In the genomic region with DNA sequence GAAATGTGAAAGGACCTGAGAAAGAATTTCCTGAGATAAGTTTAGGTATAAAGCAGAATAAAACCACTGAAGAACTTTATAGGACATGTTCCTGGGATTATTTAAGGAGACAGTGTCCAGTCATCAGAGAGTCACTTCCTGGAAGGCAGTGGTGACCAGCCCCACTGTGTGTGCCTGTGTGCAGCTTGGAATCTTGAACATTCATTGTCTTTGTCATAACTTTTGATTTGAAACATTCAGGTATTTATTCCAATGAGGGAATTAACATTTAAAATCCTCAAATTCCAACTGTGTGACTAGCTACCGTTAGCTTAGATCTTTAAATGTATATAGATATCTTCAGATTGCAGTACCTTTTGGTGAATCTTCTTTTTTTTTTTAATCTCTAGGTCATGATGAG, we compare ENCODE assay signal across 13 cellular contexts.
DNase-seq lines count a peak whose midpoint lies in the region; ATAC-seq lines count a peak whose summit lies in the region.
"Had no signal": no experiment of that assay in that cellular context is flagged by ENCODE, and none has a peak within 500 bp of the region (broad histone marks: within the 10 kb centered on the region; RNA-seq: fewer than 3 reads in every experiment).

No MANE protein-coding gene starts in this region.

- DNase-seq in 8988T: peak; percentile 23
- peak; percentile 91 for DNase-seq in GM23248
- DNase-seq in SW 1271 (lab: John Stamatoyannopoulos, UW): peak; percentile 50 to 80
- DNase-seq in fibroblast of peridontal ligament (ENCODE audit: extremely low read depth): peak; percentile 27
- no peak for DNase-seq in DMS153 treated with DMSO at 0.1 percent for 48 hours (lab: John Stamatoyannopoulos, UW; ENCODE audit: unreplicated experiment)
- DNase-seq in stimulated activated CD4-positive, alpha-beta T cell treated with anti-CD3 and anti-CD28 coated beads, Interleukin-4, amount 100 ng/mL, for 4 hours: no peak
- DNase-seq in stimulated activated effector memory CD8-positive, alpha-beta T cell treated with anti-CD3 and anti-CD28 coated beads, Interleukin-12 subunit alpha, Interleukin-12 subunit beta, amount 100 ng/mL, for 72 hours (ENCODE audit: low spot score in 2 of 2): no peak
- no peak for DNase-seq in natural killer cell treated with Interleukin-12 subunit alpha and Interleukin-12 subunit beta and Interleukin-15 and Interleukin-18, amount 100 ng/mL, for 72 hours (ENCODE audit: low spot score)
- DNase-seq: KBM-7, NCI-H2081 treated with DMSO at 0.1 percent for 48 hours had no signal

- no peaks in the 10 kb centered on the region for H3K9me2 ChIP-seq in GM23248 (ENCODE audit: insufficient read depth)

- H3F3A ChIP-seq in GM23248 (ENCODE audit: insufficient read depth): peaks cover 59% of the 10 kb centered on the region

- H3K4me1 Mint-ChIP-seq in stimulated activated effector memory CD8-positive, alpha-beta T cell treated with anti-CD3 and anti-CD28 coated beads, Interleukin-12 subunit alpha, Interleukin-12 subunit beta, amount 100 ng/mL, for 72 hours: peaks cover 29% of the 10 kb centered on the region
- H3K4me1 Mint-ChIP-seq in natural killer cell treated with Interleukin-12 subunit alpha and Interleukin-12 subunit beta and Interleukin-15 and Interleukin-18, amount 100 ng/mL, for 72 hours (ENCODE audit: low read depth in 2 of 2): peaks cover 10 to 20% of the 10 kb centered on the region in 2 donors
- H3K4me1 Mint-ChIP-seq: B cell; stimulated activated memory B cell treated with anti-CD40 and anti-IgM and Interleukin-4, amounts not matched to agents 10 μg/mL and 1 μg/mL and 100 μg/mL, for 72 hours had no signal

- peaks cover 36% of the 10 kb centered on the region for H3K4me1 ChIP-seq in GM23248 (ENCODE audit: insufficient read depth)

- peak overlapping the region; percentile 76 for H3K27ac ChIP-seq in GM23248

- no peak for ATAC-seq in stimulated activated effector memory CD8-positive, alpha-beta T cell treated with anti-CD3 and anti-CD28 coated beads, Interleukin-12 subunit alpha, Interleukin-12 subunit beta, amount 100 ng/mL, for 72 hours
- ATAC-seq in natural killer cell treated with Interleukin-12 subunit alpha and Interleukin-12 subunit beta and Interleukin-15 and Interleukin-18, amount 100 ng/mL, for 72 hours: no peak
- ATAC-seq: stimulated activated memory B cell treated with anti-CD40 and anti-IgM and Interleukin-4, amounts not matched to agents 10 μg/mL and 1 μg/mL and 100 μg/mL, for 72 hours had no signal

- H3K27me3 Mint-ChIP-seq in natural killer cell treated with Interleukin-12 subunit alpha and Interleukin-12 subunit beta and Interleukin-15 and Interleukin-18, amount 100 ng/mL, for 72 hours: no peaks in the 10 kb centered on the region
- H3K27me3 Mint-ChIP-seq: B cell; stimulated activated memory B cell treated with anti-CD40 and anti-IgM and Interleukin-4, amounts not matched to agents 10 μg/mL and 1 μg/mL and 100 μg/mL, for 72 hours had no signal

- no peaks in the 10 kb centered on the region for H3K27me3 ChIP-seq in GM23248 (replicated peaks; ENCODE audit: insufficient read depth)

- 0% methylated on average over 1 of the region's 1 CpG for WGBS in GM23248 (ENCODE audit: low coverage in 1 of 2, low lambda C conversion rate in 2 of 2, missing lambda C conversion rate in 2 of 2), 2 experiments

- peak overlapping the region; percentile 74 for H3K4me2 ChIP-seq in GM23248 (ENCODE audit: unreplicated experiment)

- H3K79me2 ChIP-seq in GM23248 (ENCODE audit: insufficient read depth): peaks cover 68% of the 10 kb centered on the region

- in situ Hi-C loops in GM23248 (cut with MboI): no loop called here

- no peaks in the 10 kb centered on the region for H3K9me3 Mint-ChIP-seq in stimulated activated effector memory CD8-positive, alpha-beta T cell treated with anti-CD3 and anti-CD28 coated beads, Interleukin-12 subunit alpha, Interleukin-12 subunit beta, amount 100 ng/mL, for 72 hours
- H3K9me3 Mint-ChIP-seq in natural killer cell treated with Interleukin-12 subunit alpha and Interleukin-12 subunit beta and Interleukin-15 and Interleukin-18, amount 100 ng/mL, for 72 hours: no peaks in the 10 kb centered on the region
- H3K9me3 Mint-ChIP-seq: stimulated activated memory B cell treated with anti-CD40 and anti-IgM and Interleukin-4, amounts not matched to agents 10 μg/mL and 1 μg/mL and 100 μg/mL, for 72 hours had no signal

- H3K9me3 ChIP-seq in GM23248 (ENCODE audit: low read depth): no peaks in the 10 kb centered on the region

- H3K4me3 Mint-ChIP-seq in stimulated activated effector memory CD8-positive, alpha-beta T cell treated with anti-CD3 and anti-CD28 coated beads, Interleukin-12 subunit alpha, Interleukin-12 subunit beta, amount 100 ng/mL, for 72 hours: no peak overlapping the region
- no peak overlapping the region for H3K4me3 Mint-ChIP-seq in natural killer cell treated with Interleukin-12 subunit alpha and Interleukin-12 subunit beta and Interleukin-15 and Interleukin-18, amount 100 ng/mL, for 72 hours
- H3K4me3 Mint-ChIP-seq: B cell; stimulated activated memory B cell treated with anti-CD40 and anti-IgM and Interleukin-4, amounts not matched to agents 10 μg/mL and 1 μg/mL and 100 μg/mL, for 72 hours had no signal

- H4K20me1 ChIP-seq in GM23248 (ENCODE audit: insufficient read depth): no peaks in the 10 kb centered on the region

- H3K36me3 ChIP-seq in GM23248 (ENCODE audit: low read depth): peaks cover 22% of the 10 kb centered on the region

- peak overlapping the region; percentile 41 for H3K9ac ChIP-seq in GM23248

- H3K27ac Mint-ChIP-seq in stimulated activated effector memory CD8-positive, alpha-beta T cell treated with anti-CD3 and anti-CD28 coated beads, Interleukin-12 subunit alpha, Interleukin-12 subunit beta, amount 100 ng/mL, for 72 hours: no peak overlapping the region
- peak overlapping the region in 1 of 2 donors; percentile 11 for H3K27ac Mint-ChIP-seq in natural killer cell treated with Interleukin-12 subunit alpha and Interleukin-12 subunit beta and Interleukin-15 and Interleukin-18, amount 100 ng/mL, for 72 hours
- H3K27ac Mint-ChIP-seq: B cell; stimulated activated memory B cell treated with anti-CD40 and anti-IgM and Interleukin-4, amounts not matched to agents 10 μg/mL and 1 μg/mL and 100 μg/mL, for 72 hours had no signal

- H3K4me3 ChIP-seq in GM23248: peak overlapping the region; percentile 21
- H3K4me3 ChIP-seq: lung had no signal

- peaks cover 85% of the 10 kb centered on the region for H3K36me3 Mint-ChIP-seq in stimulated activated effector memory CD8-positive, alpha-beta T cell treated with anti-CD3 and anti-CD28 coated beads, Interleukin-12 subunit alpha, Interleukin-12 subunit beta, amount 100 ng/mL, for 72 hours
- H3K36me3 Mint-ChIP-seq in natural killer cell treated with Interleukin-12 subunit alpha and Interleukin-12 subunit beta and Interleukin-15 and Interleukin-18, amount 100 ng/mL, for 72 hours: peaks cover 18% of the 10 kb centered on the region

- H2AFZ ChIP-seq in GM23248: no peak overlapping the region

Comparison
In these comparisons a context has a peak if more than half of its experiments do, and no peak if none do; other contexts are left out.
1. DNase-seq: peak in 8988T (single experiment), GM23248 (single experiment), SW 1271 (2 of 2) and fibroblast of peridontal ligament (single experiment); none in DMS153 treated with DMSO at 0.1 percent for 48 hours (single experiment), stimulated activated CD4-positive, alpha-beta T cell treated with anti-CD3 and anti-CD28 coated beads, Interleukin-4, amount 100 ng/mL, for 4 hours (0 of 2), stimulated activated effector memory CD8-positive, alpha-beta T cell treated with anti-CD3 and anti-CD28 coated beads, Interleukin-12 subunit alpha, Interleukin-12 subunit beta, amount 100 ng/mL, for 72 hours (0 of 2) and natural killer cell treated with Interleukin-12 subunit alpha and Interleukin-12 subunit beta and Interleukin-15 and Interleukin-18, amount 100 ng/mL, for 72 hours (single experiment).